In genomic region chr15:77069521-77070121, GRCh38 we compare ENCODE assay signal across 8 cellular contexts. TPM values are rescaled to one million over a fixed set of nuclear protein-coding genes. Genes with fewer than 3 reads are reported as not detected.
A peak's percentile ranks its signal among the peaks of the same experiment; 100 is the strongest.
DNase-seq lines count a peak whose midpoint lies in the region; ATAC-seq and TF ChIP-seq lines count a peak whose summit lies in the region.

No MANE protein-coding gene starts in this region.

- H3K27me3 ChIP-seq in fibroblast of lung (ENCODE audit: control insufficient read depth, insufficient read depth, low read length) (peaks cover 3% of the 10 kb centered on the region), psoas muscle (ENCODE audit: insufficient read depth in 3 of 3, low read length in 2 of 3) (no peaks in the 10 kb centered on the region)

- TF ChIP-seq CTCF in fibroblast of lung (conservative IDR thresholded peaks at IDR 0.05 in 1 of 2, IDR thresholded peaks at IDR 0.05 in 1 of 2; ENCODE audit: low read depth in 1 of 2, low read length in 2 of 2) (no peak), psoas muscle (IDR thresholded peaks at IDR 0.05) (no peak)

- H3K36me3 ChIP-seq in fibroblast of lung (ENCODE audit: control insufficient read depth, insufficient read depth, low read length) (no peaks in the 10 kb centered on the region), psoas muscle (ENCODE audit: insufficient read depth in 1 of 2, low read depth in 1 of 2) (no peaks in the 10 kb centered on the region)

- no peak overlapping the region for H2AFZ ChIP-seq in fibroblast of lung (ENCODE audit: low read length)

- peak overlapping the region; percentile 27 for H3K27ac ChIP-seq in fibroblast of lung (ENCODE audit: insufficient read depth, low read length)
- peak overlapping the region; percentile 96 for H3K27ac ChIP-seq in psoas muscle

- no peaks in the 10 kb centered on the region for H3K9me3 ChIP-seq in fibroblast of lung (ENCODE audit: control insufficient read depth, insufficient read depth, low read depth, low read length)
- H3K9me3 ChIP-seq in psoas muscle: no peaks in the 10 kb centered on the region

- peaks cover 47% of the 10 kb centered on the region for H3K79me2 ChIP-seq in fibroblast of lung (ENCODE audit: control insufficient read depth, insufficient read depth, low read length)

- ATAC-seq in psoas muscle: peak; percentile 27 to 51 (median 44)

- no peaks in the 10 kb centered on the region for H4K20me1 ChIP-seq in fibroblast of lung (ENCODE audit: control insufficient read depth, extremely low read depth, insufficient read depth, low read length)

- intact Hi-C loops in psoas muscle (cut with DNase I): loop anchor here (5.0 kb wide), 2 partner anchors 32 to 37 kb away; no protein-coding TSS in a partner anchor

- H3K9ac ChIP-seq in fibroblast of lung (ENCODE audit: insufficient read depth, low read length): no peak overlapping the region

- H3K4me2 ChIP-seq in fibroblast of lung (ENCODE audit: extremely low read depth, insufficient read depth, low read length): peak overlapping the region; percentile 94

- 7 to 11% (median 9%) methylated on average over 13 of the region's 13 CpGs for WGBS in psoas muscle, 3 donors

- H3K4me1 ChIP-seq in fibroblast of lung (ENCODE audit: control insufficient read depth, extremely low read depth, insufficient read depth, low read length): peaks cover 8% of the 10 kb centered on the region
- H3K4me1 ChIP-seq in psoas muscle: peaks cover 42% of the 10 kb centered on the region

- DNase-seq in NCI-H748 (lab: John Stamatoyannopoulos, UW; ENCODE audit: unreplicated experiment) (peak; percentile 15), NCI-H748 treated with DMSO at 0.1 percent for 48 hours (lab: John Stamatoyannopoulos, UW) (no peak), RPMI8226 (peak; percentile 17), fibroblast of lung (ENCODE audit: low read depth in 2 of 2) (no peak), psoas muscle (no peak), AG08396 (ENCODE audit: low spot score) (no peak), iPS-NIHi7 (ENCODE audit: extremely low spot score) (no peak), MV-4-11 (lab: John Stamatoyannopoulos, UW) (no peak)

- peak overlapping the region; percentile 80 to 84 (median 83) for H3K4me3 ChIP-seq in fibroblast of lung (replicated peaks in 1 of 4; ENCODE audit: control extremely low read depth in 1 of 4, insufficient read depth in 1 of 4, low read depth in 3 of 4, low read length in 4 of 4)
- peak overlapping the region; percentile 94 for H3K4me3 ChIP-seq in psoas muscle

RNA-seq across cellular contexts. Expression of gene TSPAN3, which starts 1.3 kb away (rescaled TPM):
- total RNA-seq in fibroblast of lung (181 and 225 TPM in 2 replicates), psoas muscle (100 to 1,000 TPM; 179 to 215 (median 207) TPM)
- polyA plus RNA-seq in fibroblast of lung (308 and 472 TPM in 2 replicates), psoas muscle (100 to 1,000 TPM; 146 to 330 (median 210) TPM)
- 175 and 230 TPM in 2 replicates for polyA plus RNA-seq in fibroblast of lung (2012)
- polyA minus RNA-seq in fibroblast of lung (ENCODE audit: low replicate concordance): 174 and 216 TPM in 2 replicates

Comparison
In these comparisons a context has a peak if more than half of its experiments do, and no peak if none do; other contexts are left out.
1. DNase-seq: peak in NCI-H748 (single experiment) and RPMI8226 (single experiment); none in NCI-H748 treated with DMSO at 0.1 percent for 48 hours (single experiment), fibroblast of lung (0 of 2), psoas muscle (0 of 2), AG08396 (single experiment), iPS-NIHi7 (single experiment) and MV-4-11 (single experiment).